ENCODE assay signal across 1 cellular context in the genomic region with DNA sequence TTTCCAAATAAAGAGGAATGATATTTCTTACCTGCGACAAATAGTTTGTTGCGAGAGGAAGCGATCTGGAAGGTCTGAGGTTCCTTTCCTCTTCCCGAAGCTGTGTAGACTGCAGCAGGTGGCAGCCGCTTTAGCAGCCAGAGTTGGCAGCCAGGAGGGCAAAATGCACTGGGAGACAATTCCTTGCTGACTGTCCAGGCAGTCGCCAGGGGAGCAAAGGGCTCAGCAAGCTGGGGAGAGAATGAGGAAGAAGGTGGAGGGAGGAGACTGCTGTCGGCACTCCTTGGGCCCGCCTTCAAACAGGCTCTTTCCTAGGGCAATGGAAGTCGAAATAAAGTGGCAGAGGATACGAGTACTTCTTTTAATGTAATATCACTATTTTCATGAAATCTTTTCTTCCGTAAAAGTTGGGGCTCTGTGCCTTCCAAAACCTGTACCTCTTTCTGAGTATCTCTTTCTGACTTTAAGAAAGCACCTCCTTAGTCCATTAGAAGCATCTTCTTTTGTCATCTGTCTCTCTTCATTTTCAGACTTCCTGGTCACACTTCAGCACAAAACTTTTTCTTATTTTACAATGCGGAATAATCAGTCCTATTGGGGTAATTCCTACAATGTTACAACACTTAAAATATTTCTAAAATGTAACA.
TF ChIP-seq lines count a peak whose summit lies in the region.

Gene IL18 (minus strand): TSS at position 220 of the 647 bp plus-strand sequence. CDS start 9,041 bp downstream, outside the sequence.

TF ChIP-seq in IMR-90, 13 proteins besides CTCF, POLR2A, EP300 and RAD21 (continued from another document):
- TF ChIP-seq, protein P1, sequence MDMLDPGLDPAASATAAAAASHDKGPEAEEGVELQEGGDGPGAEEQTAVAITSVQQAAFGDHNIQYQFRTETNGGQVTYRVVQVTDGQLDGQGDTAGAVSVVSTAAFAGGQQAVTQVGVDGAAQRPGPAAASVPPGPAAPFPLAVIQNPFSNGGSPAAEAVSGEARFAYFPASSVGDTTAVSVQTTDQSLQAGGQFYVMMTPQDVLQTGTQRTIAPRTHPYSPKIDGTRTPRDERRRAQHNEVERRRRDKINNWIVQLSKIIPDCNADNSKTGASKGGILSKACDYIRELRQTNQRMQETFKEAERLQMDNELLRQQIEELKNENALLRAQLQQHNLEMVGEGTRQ (IDR thresholded peaks at IDR 0.05; ENCODE audit: low read depth, low read length) = no peak
- TF ChIP-seq RCOR1 (IDR thresholded peaks at IDR 0.05; ENCODE audit: insufficient replicate concordance, low read length) (no peak), RFX5 (IDR thresholded peaks at IDR 0.05; ENCODE audit: low read depth, low read length) (no peak), MAFK (IDR thresholded peaks at IDR 0.05; ENCODE audit: low read depth, low read length) (no peak), FOS (IDR thresholded peaks at IDR 0.05; ENCODE audit: low read depth, low read length) (no peak), BHLHE40 (IDR thresholded peaks at IDR 0.05; ENCODE audit: low read depth, low read length) (no peak), NFE2L2 (IDR thresholded peaks at IDR 0.05; ENCODE audit: low read depth, low read length) (no peak), CHD1 (IDR thresholded peaks at IDR 0.05; ENCODE audit: low read depth, low read length) (no peak), MXI1 (IDR thresholded peaks at IDR 0.05; ENCODE audit: borderline replicate concordance, low read depth, low read length) (no peak), MAZ (IDR thresholded peaks at IDR 0.05; ENCODE audit: borderline replicate concordance, low read depth, low read length) (no peak), CEBPB (IDR thresholded peaks at IDR 0.05; ENCODE audit: low read depth, low read length) (no peak)
- TF ChIP-seq, protein P2, sequence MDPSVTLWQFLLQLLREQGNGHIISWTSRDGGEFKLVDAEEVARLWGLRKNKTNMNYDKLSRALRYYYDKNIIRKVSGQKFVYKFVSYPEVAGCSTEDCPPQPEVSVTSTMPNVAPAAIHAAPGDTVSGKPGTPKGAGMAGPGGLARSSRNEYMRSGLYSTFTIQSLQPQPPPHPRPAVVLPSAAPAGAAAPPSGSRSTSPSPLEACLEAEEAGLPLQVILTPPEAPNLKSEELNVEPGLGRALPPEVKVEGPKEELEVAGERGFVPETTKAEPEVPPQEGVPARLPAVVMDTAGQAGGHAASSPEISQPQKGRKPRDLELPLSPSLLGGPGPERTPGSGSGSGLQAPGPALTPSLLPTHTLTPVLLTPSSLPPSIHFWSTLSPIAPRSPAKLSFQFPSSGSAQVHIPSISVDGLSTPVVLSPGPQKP (IDR thresholded peaks at IDR 0.05; ENCODE audit: borderline replicate concordance, low read depth, low read length) = no peak
